33 cellular contexts compared by ENCODE assay signal in genomic region chr3:170764017-170764416, GRCh38.
"Had no signal": no experiment of that assay in that cellular context is flagged by ENCODE, and none has a peak within 500 bp of the region (broad histone marks: within the 10 kb centered on the region; RNA-seq: fewer than 3 reads in every experiment).

No MANE protein-coding gene starts in this region.

- H3K4me3 ChIP-seq: adrenal gland, body of pancreas, breast epithelium had no signal

- H3K27me3 ChIP-seq: adrenal gland, body of pancreas, brain microvascular endothelial cell, breast epithelium had no signal

- H3K36me3 ChIP-seq: adrenal gland, brain microvascular endothelial cell, breast epithelium, WERI-Rb-1 had no signal

- H3K9me3 ChIP-seq: adrenal gland, body of pancreas, breast epithelium had no signal

- H3K4me1 ChIP-seq: adrenal gland, breast epithelium had no signal

- ATAC-seq: activated CD4-positive, alpha-beta T cell treated with anti-CD3 and anti-CD28 coated beads for 36 hours; activated CD4-positive, CD25-positive, alpha-beta regulatory T cell treated with anti-CD3 and anti-CD28 coated beads, Interleukin-2, amount 50 U/mL, for 24 hours; activated CD8-positive, alpha-beta T cell treated with anti-CD3 and anti-CD28 coated beads for 36 hours; activated naive CD4-positive, alpha-beta T cell treated with anti-CD3 and anti-CD28 coated beads, Interleukin-2, amount 50 U/mL, for 72 hours; activated T-cell treated with anti-CD3 and anti-CD28 coated beads, Interleukin-2, amount 50 U/mL, for 4 hours; activated T-cell treated with anti-CD3 and anti-CD28 coated beads, Interleukin-2, amount 50 U/mL, for 72 hours; activated T-helper 17 cell treated with anti-CD3 and anti-CD28 coated beads, Interleukin-2, amount 50 U/mL, for 72 hours; body of pancreas; WTC11 had no signal

- DNase-seq: activated CD4-positive, alpha-beta memory T cell treated with anti-CD3 and anti-CD28 coated beads for 36 hours; activated CD4-positive, alpha-beta T cell treated with anti-CD3 and anti-CD28 coated beads for 1 hour; activated CD4-positive, alpha-beta T cell treated with anti-CD3 and anti-CD28 coated beads for 36 hours; activated CD4-positive, alpha-beta T cell treated with anti-CD3 and anti-CD28 coated beads for 48 hours; activated CD4-positive, alpha-beta T cell treated with anti-CD3 and anti-CD28 coated beads, Interleukin-2, amount 10 ng/mL, durations not matched to agents 7 days and 5 days; activated CD4-positive, CD25-positive, alpha-beta regulatory T cell; activated CD8-positive, alpha-beta memory T cell treated with anti-CD3 and anti-CD28 coated beads, Interleukin-2, amount 50 U/mL, for 4 hours; activated CD8-positive, alpha-beta T cell treated with anti-CD3 and anti-CD28 coated beads for 36 hours; activated effector memory CD4-positive, alpha-beta T cell treated with anti-CD3 and anti-CD28 coated beads, Interleukin-2, amount 50 U/mL, for 16 hours; activated gamma-delta T cell treated with Interleukin-2 at 50 U/mL for 16 hours; activated naive CD4-positive, alpha-beta T cell; activated naive CD4-positive, alpha-beta T cell treated with anti-CD3 and anti-CD28 coated beads for 36 hours; activated naive CD4-positive, alpha-beta T cell treated with anti-CD3 and anti-CD28 coated beads, Interleukin-2, amount 50 U/mL, for 16 hours; activated naive CD8-positive, alpha-beta T cell treated with anti-CD3 and anti-CD28 coated beads for 36 hours; activated T-cell treated with anti-CD3 and anti-CD28 coated beads for 4 hours; activated T-cell treated with anti-CD3 and anti-CD28 coated beads, Interleukin-2, amount 50 U/mL, for 1 hour; activated T-cell treated with anti-CD3 and anti-CD28 coated beads, Interleukin-2, amount 50 U/mL, for 4 hours; activated T-cell treated with anti-CD3 and anti-CD28 coated beads, Interleukin-2, amount 50 U/mL, for 72 hours; adrenal gland; amniotic stem cell; aorta; body of pancreas; brain microvascular endothelial cell; central memory CD4-positive, alpha-beta T cell; T-helper 1 cell; T-helper 2 cell; T-helper 9 cell; WERI-Rb-1 had no signal

- H3K27ac ChIP-seq: adrenal gland, body of pancreas, brain microvascular endothelial cell, breast epithelium, WERI-Rb-1 had no signal
